In genomic region chr3:62367735-62368704, GRCh38 we compare ENCODE assay signal across 1 cellular context.
TF ChIP-seq lines count a peak whose summit lies in the region.

No MANE protein-coding gene starts in this region.

TF ChIP-seq in A549, 52 proteins besides CTCF, POLR2A, EP300 and RAD21 (continued from another document):
- TF ChIP-seq USF2 (IDR thresholded peaks at IDR 0.05): no peak
- no peak for TF ChIP-seq RFX5 (IDR thresholded peaks at IDR 0.05)
- no peak for TF ChIP-seq CBX2 (IDR thresholded peaks at IDR 0.05; ENCODE audit: borderline replicate concordance, low read depth)
- TF ChIP-seq MYC (IDR thresholded peaks at IDR 0.05; ENCODE audit: borderline replicate concordance, low read length): no peak
- no peak for TF ChIP-seq TP53 (CRISPR knock-in tag; IDR thresholded peaks at IDR 0.05)
- no peak for TF ChIP-seq RARB (CRISPR knock-in tag; IDR thresholded peaks at IDR 0.05)
- no peak for TF ChIP-seq HES2 (IDR thresholded peaks at IDR 0.05)
- TF ChIP-seq CHD2 (IDR thresholded peaks at IDR 0.05; ENCODE audit: low read length, partially characterized antibody): no peak
- no peak for TF ChIP-seq PBX3 (IDR thresholded peaks at IDR 0.05)
- TF ChIP-seq KDM1A (IDR thresholded peaks at IDR 0.05; ENCODE audit: low read depth): no peak
- TF ChIP-seq GATA3 (IDR thresholded peaks at IDR 0.05; ENCODE audit: borderline replicate concordance): no peak
- no peak for TF ChIP-seq ZNF302 (CRISPR knock-in tag; IDR thresholded peaks at IDR 0.05)
- TF ChIP-seq BHLHE40 (IDR thresholded peaks at IDR 0.05; ENCODE audit: low read depth, low read length): no peak
TF ChIP-seq in A549: peak in this region for 0.
